ENCODE assay signal across 8 cellular contexts in the genomic region with DNA sequence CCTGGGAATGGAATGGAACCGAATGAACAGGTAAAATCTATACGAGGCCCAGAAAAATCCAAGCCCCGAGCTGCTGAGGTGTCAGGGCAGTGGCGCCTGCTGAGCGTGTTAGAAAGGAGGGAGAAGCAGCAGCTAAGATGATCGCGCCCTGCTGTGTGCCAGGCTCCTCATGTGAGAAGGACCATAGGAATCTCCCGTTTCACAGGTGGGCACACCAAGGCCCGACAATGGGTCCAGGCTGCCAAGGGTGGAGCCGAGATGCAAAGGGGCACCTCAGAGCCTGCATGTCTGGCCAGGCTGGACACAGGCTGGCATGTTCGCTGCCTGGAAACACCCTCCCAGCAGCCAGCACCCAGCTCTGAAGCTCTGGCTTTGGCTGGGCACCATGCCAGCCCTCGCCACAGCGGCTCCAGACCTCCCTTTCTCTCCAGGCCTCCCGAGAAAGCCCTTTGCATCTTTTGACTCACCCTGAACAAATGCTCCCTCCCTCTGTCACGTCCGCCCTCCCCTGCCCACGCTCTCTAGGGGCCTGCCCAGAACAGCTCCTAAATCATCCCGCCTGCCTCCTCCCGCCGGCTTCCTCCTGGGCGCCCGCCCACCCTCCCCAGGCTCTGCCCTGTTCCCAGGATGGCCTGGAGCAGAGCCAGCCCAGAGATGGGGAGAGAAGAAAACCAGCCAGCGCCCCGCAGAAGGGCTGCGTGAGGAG.
DNase-seq lines count a peak whose midpoint lies in the region; ATAC-seq and TF ChIP-seq lines count a peak whose summit lies in the region.
"Had no signal": no experiment of that assay in that cellular context is flagged by ENCODE, and none has a peak within 500 bp of the region (broad histone marks: within the 10 kb centered on the region; RNA-seq: fewer than 3 reads in every experiment).

No MANE protein-coding gene starts in this region.

- peak; percentile 66 for ATAC-seq in left ventricle myocardium superior
- ATAC-seq: T-cell had no signal

- CTCF ChIA-PET in activated CD4-positive, alpha-beta T cell treated with anti-CD3 and anti-CD28 coated beads, Interleukin-2, amount 10 ng/mL, durations not matched to agents 7 days and 5 days (lab: Charles Lee) = no interaction called here

- H3K36me3 Mint-ChIP-seq in activated CD4-positive, alpha-beta T cell treated with anti-CD3 and anti-CD28 coated beads, Interleukin-2, amount 10 ng/mL, durations not matched to agents 7 days and 5 days (ENCODE audit: low read depth) = no peaks in the 10 kb centered on the region
- H3K36me3 Mint-ChIP-seq: T-cell had no signal

- H3K27ac ChIP-seq in skin epidermis = peak overlapping the region in 17 of 21 experiments; percentile 10 to 87 (median 64)

- H3K4me1 Mint-ChIP-seq in activated CD4-positive, alpha-beta T cell treated with anti-CD3 and anti-CD28 coated beads, Interleukin-2, amount 10 ng/mL, durations not matched to agents 7 days and 5 days = no peaks in the 10 kb centered on the region
- H3K4me1 Mint-ChIP-seq: T-cell had no signal

- no peak for TF ChIP-seq CTCF in GM13977 (IDR thresholded peaks at IDR 0.05; ENCODE audit: extremely low read depth, insufficient read depth, missing control alignments)
- TF ChIP-seq CTCF in WI38 (IDR thresholded peaks at IDR 0.05; ENCODE audit: low read depth, low read length) = no peak

- H3K27ac Mint-ChIP-seq in activated CD4-positive, alpha-beta T cell treated with anti-CD3 and anti-CD28 coated beads, Interleukin-2, amount 10 ng/mL, durations not matched to agents 7 days and 5 days = no peak overlapping the region
- H3K27ac Mint-ChIP-seq: T-cell had no signal

- peak overlapping the region; percentile 24 for H3K4me3 ChIP-seq in WI38 (ENCODE audit: low read depth, low read length)
- H3K4me3 ChIP-seq in skin epidermis = no peak overlapping the region

- intact Hi-C loops in left ventricle myocardium superior (cut with micrococcal nuclease) = no loop called here

- POLR2A ChIA-PET in activated CD4-positive, alpha-beta T cell treated with anti-CD3 and anti-CD28 coated beads, Interleukin-2, amount 10 ng/mL, durations not matched to agents 7 days and 5 days (lab: Charles Lee) = no interaction called here

- no peak overlapping the region for H3K4me3 Mint-ChIP-seq in activated CD4-positive, alpha-beta T cell treated with anti-CD3 and anti-CD28 coated beads, Interleukin-2, amount 10 ng/mL, durations not matched to agents 7 days and 5 days
- H3K4me3 Mint-ChIP-seq: T-cell had no signal

- in situ Hi-C loops in GM13977 (cut with MboI; ENCODE audit: low pct_unique_long_range_greater_than_20kb, low sequenced_read_pairs, unreplicated experiment) = no loop called here

- DNase-seq in GM13977 (ENCODE audit: low spot score) = peak; percentile 65
- peak; percentile 82 for DNase-seq in NCI-H1105 (lab: John Stamatoyannopoulos, UW)
- DNase-seq in left ventricle myocardium superior = peak; percentile 78
- no peak for DNase-seq in NAMALWA (ENCODE audit: low spot score)
- DNase-seq in activated CD4-positive, alpha-beta T cell treated with anti-CD3 and anti-CD28 coated beads, Interleukin-2, amount 10 ng/mL, durations not matched to agents 7 days and 5 days = no peak

- no peaks in the 10 kb centered on the region for H3K27me3 Mint-ChIP-seq in activated CD4-positive, alpha-beta T cell treated with anti-CD3 and anti-CD28 coated beads, Interleukin-2, amount 10 ng/mL, durations not matched to agents 7 days and 5 days
- H3K27me3 Mint-ChIP-seq: T-cell had no signal

- no peaks in the 10 kb centered on the region for H3K9me3 Mint-ChIP-seq in activated CD4-positive, alpha-beta T cell treated with anti-CD3 and anti-CD28 coated beads, Interleukin-2, amount 10 ng/mL, durations not matched to agents 7 days and 5 days
- H3K9me3 Mint-ChIP-seq: T-cell had no signal

Comparison
In these comparisons a context has a peak if more than half of its experiments do, and no peak if none do; other contexts are left out.
1. DNase-seq: peak in GM13977 (single experiment), NCI-H1105 (single experiment) and left ventricle myocardium superior (single experiment); none in NAMALWA (single experiment) and activated CD4-positive, alpha-beta T cell treated with anti-CD3 and anti-CD28 coated beads, Interleukin-2, amount 10 ng/mL, durations not matched to agents 7 days and 5 days (single experiment).